In genomic region chr20:43459022-43459942, GRCh38 we compare ENCODE assay signal across 8 cellular contexts. TPM values are rescaled to one million over a fixed set of nuclear protein-coding genes. Genes with fewer than 3 reads are reported as not detected.
DNase-seq lines count a peak whose midpoint lies in the region; ATAC-seq and TF ChIP-seq lines count a peak whose summit lies in the region.

No MANE protein-coding gene starts in this region.

- no peak overlapping the region for H3K27ac ChIP-seq in MM.1S (ENCODE audit: low read length)
- H3K27ac ChIP-seq in mesodermal cell (ENCODE audit: low read depth, low read length, severe bottlenecking): no peak overlapping the region

- H3K9me3 Mint-ChIP-seq in CD14-positive monocyte (no peaks in the 10 kb centered on the region), MCF 10A (ENCODE audit: unreplicated experiment) (no peaks in the 10 kb centered on the region)

- peaks cover 29% of the 10 kb centered on the region for H3K36me3 ChIP-seq in MM.1S (replicated peaks; ENCODE audit: insufficient read depth, low read length)
- peaks cover 53% of the 10 kb centered on the region for H3K36me3 ChIP-seq in mesodermal cell (ENCODE audit: control insufficient read depth, insufficient read depth, low read length)

- 89 to 94% methylated on average over 4 to 5 of the region's 12 CpGs for WGBS in mesodermal cell (ENCODE audit: insufficient coverage in 2 of 2), 2 experiments

- ATAC-seq in GM21447 (IDR thresholded peaks at IDR 0.05; ENCODE audit: unreplicated experiment): no peak

- H2AFZ ChIP-seq in MM.1S (ENCODE audit: low read length): no peak overlapping the region

- intact Hi-C loops in CD14-positive monocyte (cut with micrococcal nuclease) (loop anchor here (5.0 to 10.0 kb wide), 4 partner anchors 133 to 753 kb away; partner anchors contain the start of genes IFT52 (in 2 of the 2), OSER1 (in 2 of the 2) and MYBL2 (in 1 of the 2)), MCF 10A (cut with micrococcal nuclease) (loop anchor here (5.0 to 10.0 kb wide), 2 partner anchors 53 to 136 kb away; partner anchors contain the start of gene IFT52)

- H3K9ac ChIP-seq in MM.1S (ENCODE audit: low read length): peak overlapping the region; percentile 52; the same call in 1 of the 2 replicates

- CTCF ChIA-PET in MCF 10A (lab: Yijun Ruan, JAX): interaction anchor here (1.0 to 1.1 kb wide), 2 partner anchors 10 to 79 kb away, joined by 4 read pairs; no protein-coding TSS in a partner anchor

- POLR2A ChIA-PET in MCF 10A (lab: Yijun Ruan, JAX): interaction anchor here (0.9 to 3.6 kb wide), 8 partner anchors 7 to 626 kb away, joined by 3 to 52 read pairs (median 6); no protein-coding TSS in a partner anchor

- H3K4me1 ChIP-seq in MM.1S (ENCODE audit: low read length): peaks cover 7% of the 10 kb centered on the region; the same call in 1 of the 2 replicates
- H3K4me1 ChIP-seq in mesodermal cell (ENCODE audit: control insufficient read depth, insufficient read depth, low read length, poor library complexity, severe bottlenecking): no peaks in the 10 kb centered on the region

- H3K4me2 ChIP-seq in MM.1S (ENCODE audit: low read depth, low read length): peak overlapping the region; percentile 80

- H3K4me3 ChIP-seq in MM.1S (ENCODE audit: low read length): peak overlapping the region; percentile 97
- H3K4me3 ChIP-seq in mesodermal cell (ENCODE audit: extremely low read depth, insufficient read depth, low read length, poor library complexity, severe bottlenecking): peak overlapping the region; percentile 84

- H3K27ac Mint-ChIP-seq in CD14-positive monocyte (peak overlapping the region in 6 of 7 donors; percentile 53 to 98 (median 84)), MCF 10A (ENCODE audit: low read depth, unreplicated experiment) (peak overlapping the region; percentile 99)

- no peaks in the 10 kb centered on the region for H3K27me3 ChIP-seq in MM.1S (replicated peaks; ENCODE audit: insufficient read depth, low read length)

- DNase-seq in CD14-positive monocyte (ENCODE audit: low spot score) (no peak), MM.1S (no peak), MCF 10A (ENCODE audit: unreplicated experiment) (no peak), SIG-M5 treated with dmso at 0.1 percent for 504 hours (lab: John Stamatoyannopoulos, UW; ENCODE audit: unreplicated experiment) (no peak), GDM1 (lab: John Stamatoyannopoulos, UW) (no peak), NCI-H2081 treated with DMSO at 0.1 percent for 48 hours (lab: John Stamatoyannopoulos, UW) (no peak)

- H3K27me3 Mint-ChIP-seq in CD14-positive monocyte (ENCODE audit: low read depth in 3 of 3) (peaks cover 4 to 10% (median 6%) of the 10 kb centered on the region in 3 donors), MCF 10A (ENCODE audit: insufficient read depth, unreplicated experiment) (peaks cover 3% of the 10 kb centered on the region)

- peaks cover 49 to 54% of the 10 kb centered on the region in 2 donors for H3K36me3 Mint-ChIP-seq in CD14-positive monocyte
- peaks cover 72% of the 10 kb centered on the region for H3K36me3 Mint-ChIP-seq in MCF 10A (ENCODE audit: insufficient read depth, unreplicated experiment)

- H3K4me1 Mint-ChIP-seq in CD14-positive monocyte (peaks cover 23% of the 10 kb centered on the region), MCF 10A (ENCODE audit: insufficient read depth, unreplicated experiment) (peaks cover 20% of the 10 kb centered on the region)

- H3K79me2 ChIP-seq in MM.1S (ENCODE audit: low read length): peaks cover 58% of the 10 kb centered on the region

- peaks cover 20% of the 10 kb centered on the region for H3F3A ChIP-seq in MM.1S (ENCODE audit: insufficient read depth, low read length)

- no peak for TF ChIP-seq CTCF in CD14-positive monocyte (IDR thresholded peaks at IDR 0.05)
- no peak for TF ChIP-seq CTCF in MM.1S (IDR thresholded peaks at IDR 0.05; ENCODE audit: low read length)
- no peak for TF ChIP-seq CTCF in MCF 10A (IDR thresholded peaks at IDR 0.05; ENCODE audit: unreplicated experiment)

- H4K20me1 ChIP-seq in MM.1S (ENCODE audit: insufficient read depth, low read length): peaks cover 14% of the 10 kb centered on the region

- TSS peak; percentile 30 for BruUV-seq in MCF 10A (replicated peaks; lab: Mats Ljungman, UMichigan)

- H3K9me3 ChIP-seq in MM.1S (replicated peaks; ENCODE audit: insufficient read depth, low read length): no peaks in the 10 kb centered on the region
- no peaks in the 10 kb centered on the region for H3K9me3 ChIP-seq in mesodermal cell (ENCODE audit: control insufficient read depth, low read length)

- no peaks in the 10 kb centered on the region for H3K9me2 ChIP-seq in MM.1S (replicated peaks; ENCODE audit: insufficient read depth, low read length)

- H3K4me3 Mint-ChIP-seq in CD14-positive monocyte (peak overlapping the region; percentile 85 to 93), MCF 10A (ENCODE audit: unreplicated experiment) (peak overlapping the region; percentile 91)

RNA-seq across cellular contexts. Expression of gene SRSF6, which starts 1.6 kb away (rescaled TPM):
- 10 to 100 TPM; 37.3 to 45.5 TPM for polyA plus RNA-seq in CD14-positive monocyte
- 151 and 193 TPM in 2 replicates for total RNA-seq in MCF 10A (2022)
- polyA plus RNA-seq in mesodermal cell (2013, experiment 1 of 2): 75.5 TPM
- polyA plus RNA-seq in mesodermal cell (2013, experiment 2 of 2): 77.8 TPM

RNA-seq across cellular contexts. Expression of gene L3MBTL1, which starts 48.2 kb away (rescaled TPM):
- under 1 TPM; 0.31 to 0.36 TPM for polyA plus RNA-seq in CD14-positive monocyte
- total RNA-seq in MCF 10A (2022): 10.5 and 11.4 TPM in 2 replicates
- polyA plus RNA-seq in mesodermal cell (2013, experiment 1 of 2): 10.2 TPM
- 7.9 TPM for polyA plus RNA-seq in mesodermal cell (2013, experiment 2 of 2)
